1 cellular context compared by ENCODE assay signal in the genomic region with DNA sequence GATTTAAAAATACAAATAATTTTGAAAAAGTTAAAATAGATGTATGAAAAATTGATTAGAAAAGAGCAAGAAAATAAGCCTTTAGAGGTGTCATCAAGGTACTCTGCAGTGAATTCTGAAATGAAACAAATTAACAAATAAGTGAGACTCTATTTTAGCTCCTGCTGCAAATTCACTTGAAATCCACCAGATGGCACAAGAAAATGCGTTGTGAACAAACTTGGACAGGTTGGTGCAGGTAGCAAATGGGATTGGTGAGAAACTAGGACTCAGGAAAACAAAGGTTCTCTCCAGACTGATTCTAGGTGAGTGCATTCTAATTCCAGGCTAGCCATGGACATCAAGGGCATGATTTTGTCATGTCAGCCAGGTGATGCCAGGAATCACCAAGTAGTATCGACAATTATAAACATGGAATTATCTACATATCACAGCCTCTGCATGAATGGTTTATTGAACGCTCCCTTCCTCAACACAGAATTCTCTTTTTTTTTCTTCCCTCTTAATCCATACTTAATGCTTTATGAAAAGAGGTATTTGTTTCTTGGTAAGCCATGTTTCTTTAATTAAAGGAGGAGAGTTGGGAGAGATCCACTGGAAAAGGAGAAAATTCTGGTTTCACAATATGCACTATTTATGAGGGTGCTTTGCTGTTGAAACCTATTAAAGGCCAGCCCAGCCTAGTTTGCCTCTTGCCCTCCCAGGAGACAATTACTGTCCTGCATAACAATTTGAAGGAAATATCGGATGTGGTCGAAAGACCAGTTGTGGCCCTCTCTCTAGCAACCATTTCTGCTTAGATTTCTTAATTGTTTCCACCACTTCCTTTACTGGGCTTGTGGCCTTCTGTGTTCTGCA.
A peak's percentile ranks its signal among the peaks of the same experiment; 100 is the strongest.
TF ChIP-seq lines count a peak whose summit lies in the region.

No MANE protein-coding gene starts in this region.

TF ChIP-seq in GM12878, 131 proteins besides CTCF, POLR2A, EP300 and RAD21 (continued from another document):
- TF ChIP-seq, protein P1, sequence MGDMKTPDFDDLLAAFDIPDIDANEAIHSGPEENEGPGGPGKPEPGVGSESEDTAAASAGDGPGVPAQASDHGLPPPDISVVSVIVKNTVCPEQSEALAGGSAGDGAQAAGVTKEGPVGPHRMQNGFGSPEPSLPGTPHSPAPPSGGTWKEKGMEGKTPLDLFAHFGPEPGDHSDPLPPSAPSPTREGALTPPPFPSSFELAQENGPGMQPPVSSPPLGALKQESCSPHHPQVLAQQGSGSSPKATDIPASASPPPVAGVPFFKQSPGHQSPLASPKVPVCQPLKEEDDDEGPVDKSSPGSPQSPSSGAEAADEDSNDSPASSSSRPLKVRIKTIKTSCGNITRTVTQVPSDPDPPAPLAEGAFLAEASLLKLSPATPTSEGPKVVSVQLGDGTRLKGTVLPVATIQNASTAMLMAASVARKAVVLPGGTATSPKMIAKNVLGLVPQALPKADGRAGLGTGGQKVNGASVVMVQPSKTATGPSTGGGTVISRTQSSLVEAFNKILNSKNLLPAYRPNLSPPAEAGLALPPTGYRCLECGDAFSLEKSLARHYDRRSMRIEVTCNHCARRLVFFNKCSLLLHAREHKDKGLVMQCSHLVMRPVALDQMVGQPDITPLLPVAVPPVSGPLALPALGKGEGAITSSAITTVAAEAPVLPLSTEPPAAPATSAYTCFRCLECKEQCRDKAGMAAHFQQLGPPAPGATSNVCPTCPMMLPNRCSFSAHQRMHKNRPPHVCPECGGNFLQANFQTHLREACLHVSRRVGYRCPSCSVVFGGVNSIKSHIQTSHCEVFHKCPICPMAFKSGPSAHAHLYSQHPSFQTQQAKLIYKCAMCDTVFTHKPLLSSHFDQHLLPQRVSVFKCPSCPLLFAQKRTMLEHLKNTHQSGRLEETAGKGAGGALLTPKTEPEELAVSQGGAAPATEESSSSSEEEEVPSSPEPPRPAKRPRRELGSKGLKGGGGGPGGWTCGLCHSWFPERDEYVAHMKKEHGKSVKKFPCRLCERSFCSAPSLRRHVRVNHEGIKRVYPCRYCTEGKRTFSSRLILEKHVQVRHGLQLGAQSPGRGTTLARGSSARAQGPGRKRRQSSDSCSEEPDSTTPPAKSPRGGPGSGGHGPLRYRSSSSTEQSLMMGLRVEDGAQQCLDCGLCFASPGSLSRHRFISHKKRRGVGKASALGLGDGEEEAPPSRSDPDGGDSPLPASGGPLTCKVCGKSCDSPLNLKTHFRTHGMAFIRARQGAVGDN (IDR thresholded peaks at IDR 0.05): no peak
- TF ChIP-seq MTA3 (IDR thresholded peaks at IDR 0.05; ENCODE audit: borderline replicate concordance, low read length): no peak
- no peak for TF ChIP-seq SIX5 (IDR thresholded peaks at IDR 0.05; ENCODE audit: low read depth, low read length, severe bottlenecking)
- TF ChIP-seq RB1 (IDR thresholded peaks at IDR 0.05; ENCODE audit: borderline replicate concordance): 0 out of 2 replicates have a peak, but pooled peaks have one; percentile 29
- no peak for TF ChIP-seq SRF (IDR thresholded peaks at IDR 0.05; ENCODE audit: low read depth in 2 of 2, low read length in 2 of 2)
- TF ChIP-seq ZNF207 (IDR thresholded peaks at IDR 0.05; ENCODE audit: borderline replicate concordance): no peak
- TF ChIP-seq FOXM1 (IDR thresholded peaks at IDR 0.05; ENCODE audit: low read depth, low read length): peak; percentile 33; the same call in 1 of the 2 replicates
- TF ChIP-seq E2F4 (IDR thresholded peaks at IDR 0.05; ENCODE audit: low read depth, low read length): no peak
- TF ChIP-seq MTA2 (IDR thresholded peaks at IDR 0.05; ENCODE audit: low read depth): 0 out of 2 replicates have a peak, but pooled peaks have one; percentile 15
- 0 out of 2 replicates have a peak, but pooled peaks have one; percentile 11 for TF ChIP-seq IRF4 (IDR thresholded peaks at IDR 0.05; ENCODE audit: low read depth, low read length)
